Comparison of ENCODE assay signal across 10 cellular contexts in genomic region chr3:52481819-52482521, GRCh38.
DNase-seq lines count a peak whose midpoint lies in the region; ATAC-seq and TF ChIP-seq lines count a peak whose summit lies in the region.
"Had no signal": no experiment of that assay in that cellular context is flagged by ENCODE, and none has a peak within 500 bp of the region (broad histone marks: within the 10 kb centered on the region; RNA-seq: fewer than 3 reads in every experiment).

No MANE protein-coding gene starts in this region.

- H3K27me3 Mint-ChIP-seq in nephron progenitor cell (ENCODE audit: low read depth, poor library complexity), result no peaks in the 10 kb centered on the region

- no peak overlapping the region for H3K4me3 ChIP-seq in HFF-Myc (replicated peaks; ENCODE audit: low read depth, low read length)
- H3K4me3 ChIP-seq: BLaER1, pancreas had no signal

- H3K36me3 Mint-ChIP-seq in nephron progenitor cell (ENCODE audit: low read depth), result peaks cover 66% of the 10 kb centered on the region

- H3K4me1 Mint-ChIP-seq in nephron progenitor cell, result peaks cover 44% of the 10 kb centered on the region

- no peak overlapping the region for H3K4me3 Mint-ChIP-seq in nephron progenitor cell

- ATAC-seq in HG03025 (IDR thresholded peaks at IDR 0.05; ENCODE audit: low FRiP score, unreplicated experiment), result no peak

- peak; percentile 63 for TF ChIP-seq CTCF in HFF-Myc (IDR thresholded peaks at IDR 0.05; ENCODE audit: low read depth, low read length, missing control alignments)
- TF ChIP-seq CTCF in nephron progenitor cell (IDR thresholded peaks at IDR 0.05), result peak; percentile 32

- H3K27ac ChIP-seq in caudate nucleus (ENCODE audit: low read depth, low read length), result peak overlapping the region; percentile 75
- H3K27ac ChIP-seq: BLaER1, pancreas had no signal

- DNase-seq in NCI-H748 (lab: John Stamatoyannopoulos, UW; ENCODE audit: unreplicated experiment), result peak; percentile 2
- no peak for DNase-seq in NCI-H748 treated with DMSO at 0.1 percent for 48 hours (lab: John Stamatoyannopoulos, UW)
- DNase-seq in HFF-Myc (ENCODE audit: extremely low read depth, low read depth), result no peak
- no peak for DNase-seq in caudate nucleus (lab: John Stamatoyannopoulos, UW)
- peak; percentile 49 for DNase-seq in nephron progenitor cell
- DNase-seq in D341Med (ENCODE audit: low spot score), result no peak
- no peak for DNase-seq in NCI-H1436 treated with DMSO at 0.1 percent for 48 hours (lab: John Stamatoyannopoulos, UW)

- peak overlapping the region; percentile 78 for H3K27ac Mint-ChIP-seq in nephron progenitor cell

- H3K9me3 Mint-ChIP-seq in nephron progenitor cell, result no peaks in the 10 kb centered on the region

Comparison
In these comparisons a context has a peak if more than half of its experiments do, and no peak if none do; other contexts are left out.
1. DNase-seq: peak in NCI-H748 (single experiment) and nephron progenitor cell (single experiment); none in NCI-H748 treated with DMSO at 0.1 percent for 48 hours (single experiment), HFF-Myc (single experiment), caudate nucleus (0 of 61), D341Med (single experiment) and NCI-H1436 treated with DMSO at 0.1 percent for 48 hours (single experiment).